ENCODE assay signal across 19 cellular contexts in genomic region chr1:112579801-112580510, GRCh38. TPM values are rescaled to one million over a fixed set of nuclear protein-coding genes. Genes with fewer than 3 reads are reported as not detected.
DNase-seq lines count a peak whose midpoint lies in the region; ATAC-seq and TF ChIP-seq lines count a peak whose summit lies in the region.
"Had no signal": no experiment of that assay in that cellular context is flagged by ENCODE, and none has a peak within 500 bp of the region (broad histone marks: within the 10 kb centered on the region; RNA-seq: fewer than 3 reads in every experiment).

No MANE protein-coding gene starts in this region.

- POLR2A ChIA-PET in AG04449 (lab: Yijun Ruan, JAX): interaction anchor here (1.0 kb wide), 1 partner anchor 40 kb away, joined by 3 read pairs; no protein-coding TSS in a partner anchor

- H3K9me3 ChIP-seq in colonic mucosa: no peaks in the 10 kb centered on the region

- H3K36me3 ChIP-seq in colonic mucosa: no peaks in the 10 kb centered on the region

- no peaks in the 10 kb centered on the region for H3K27me3 ChIP-seq in colonic mucosa

- no peak overlapping the region for H3K4me3 ChIP-seq in AG04449 (ENCODE audit: low read depth, low read length)
- no peak overlapping the region for H3K4me3 ChIP-seq in colonic mucosa
- no peak overlapping the region for H3K4me3 ChIP-seq in fibroblast of the aortic adventitia (ENCODE audit: low read depth, low read length)
- H3K4me3 ChIP-seq: GM23338, SK-N-MC had no signal

- no peak for TF ChIP-seq CTCF in AG04449 (IDR thresholded peaks at IDR 0.05; ENCODE audit: insufficient read depth, low read length, missing control alignments)
- no peak for TF ChIP-seq CTCF in colonic mucosa (IDR thresholded peaks at IDR 0.05)
- TF ChIP-seq CTCF in fibroblast of the aortic adventitia (IDR thresholded peaks at IDR 0.05; ENCODE audit: insufficient read depth, low read length): no peak

- DNase-seq in AG04449 (ENCODE audit: low read depth, low spot score): peak; percentile 36
- peak; percentile 44 for DNase-seq in GM03348 (ENCODE audit: low spot score)
- DNase-seq in colonic mucosa: no peak
- DNase-seq in fibroblast of the aortic adventitia (ENCODE audit: low read depth): peak; percentile 48
- DNase-seq in T-helper 1 cell: no peak
- DNase-seq in occipital lobe (lab: John Stamatoyannopoulos, UW): no peak
- no peak for DNase-seq in NK-92 treated with Interleukin-12 subunit alpha and Interleukin-12 subunit beta, amount 100 ng/mL, for 24 hours (lab: John Stamatoyannopoulos, UW)
- DNase-seq: MV-4-11, NCI-H1694 treated with DMSO at 0.1 percent for 48 hours, OCI-M1, SHP77 had no signal

- ATAC-seq in HG02840 (IDR thresholded peaks at IDR 0.05; ENCODE audit: low FRiP score, unreplicated experiment): no peak
- ATAC-seq: GM23338, HCT116, HepG2 had no signal

- intact Hi-C loops in colonic mucosa (cut with DNase I): no loop called here

- no peak overlapping the region for H3K9ac ChIP-seq in colonic mucosa (ENCODE audit: low read depth in 2 of 2, low read length in 2 of 2)
- H3K9ac ChIP-seq: KMS-11 had no signal

- peak overlapping the region; percentile 23 for H3K27ac ChIP-seq in colonic mucosa
- H3K27ac ChIP-seq: 22Rv1, C4-2B, KMS-11, SK-N-MC had no signal

- CTCF ChIA-PET in AG04449 (lab: Yijun Ruan, JAX): interaction anchor here (0.6 to 2.8 kb wide), 2 partner anchors 78 to 94 kb away, joined by 3 to 14 read pairs; no protein-coding TSS in a partner anchor

- no peaks in the 10 kb centered on the region for H3K4me1 ChIP-seq in colonic mucosa

RNA-seq across cellular contexts. Expression of gene ST7L, which starts 39.0 kb away (rescaled TPM):
- 10 to 100 TPM; 14.4 to 15.0 TPM for total RNA-seq in colonic mucosa
- total RNA-seq in fibroblast of the aortic adventitia (ENCODE audit: low replicate concordance): 8.1 and 22.1 TPM in 2 replicates
- 42.6 TPM for total RNA-seq in occipital lobe

RNA-seq across cellular contexts. Expression of gene CAPZA1, which starts 39.7 kb away (rescaled TPM):
- 100 to 1,000 TPM; 165 to 178 TPM for total RNA-seq in colonic mucosa
- total RNA-seq in fibroblast of the aortic adventitia (ENCODE audit: low replicate concordance): 79.9 and 281 TPM in 2 replicates
- total RNA-seq in occipital lobe: 83.3 TPM

Comparison
In these comparisons a context has a peak if more than half of its experiments do, and no peak if none do; other contexts are left out.
1. DNase-seq: peak in AG04449 (single experiment), GM03348 (single experiment) and fibroblast of the aortic adventitia (single experiment); none in colonic mucosa (single experiment), T-helper 1 cell (0 of 5), occipital lobe (single experiment) and NK-92 treated with Interleukin-12 subunit alpha and Interleukin-12 subunit beta, amount 100 ng/mL, for 24 hours (single experiment).